In genomic region chr12:111368291-111368683, GRCh38 we compare ENCODE assay signal across 8 cellular contexts. TPM values are rescaled to one million over a fixed set of nuclear protein-coding genes. Genes with fewer than 3 reads are reported as not detected.
DNase-seq lines count a peak whose midpoint lies in the region; ATAC-seq and TF ChIP-seq lines count a peak whose summit lies in the region.

No MANE protein-coding gene starts in this region.

- peak overlapping the region; percentile 92 for H3K9ac ChIP-seq in NT2/D1 (ENCODE audit: insufficient read length, low read depth)

- CTCF ChIA-PET in naive thymus-derived CD4-positive, alpha-beta T cell (lab: Charles Lee) = no interaction called here

- peaks cover 7% of the 10 kb centered on the region for H3K27me3 ChIP-seq in NT2/D1 (ENCODE audit: insufficient read depth, insufficient read length)
- H3K27me3 ChIP-seq in naive thymus-derived CD4-positive, alpha-beta T cell (ENCODE audit: control insufficient read depth in 2 of 2, insufficient read depth in 2 of 2, low read length in 2 of 2) = no peaks in the 10 kb centered on the region

- H3K4me3 Mint-ChIP-seq in effector memory CD8-positive, alpha-beta T cell = peak overlapping the region; percentile 86 to 87
- H3K4me3 Mint-ChIP-seq in naive thymus-derived CD4-positive, alpha-beta T cell = peak overlapping the region; percentile 69 to 88 (median 82)

- H3K27ac Mint-ChIP-seq in effector memory CD8-positive, alpha-beta T cell = peak overlapping the region; percentile 46 to 59
- H3K27ac Mint-ChIP-seq in naive thymus-derived CD4-positive, alpha-beta T cell = peak overlapping the region in 4 of 9 donors; percentile 47 to 80 (median 56)

- no peak for DNase-seq in GM12865 (ENCODE audit: low read depth)
- DNase-seq in NT2/D1 (ENCODE audit: low read depth, low spot score) = no peak
- DNase-seq in effector memory CD8-positive, alpha-beta T cell = no peak
- peak in 1 of 9 donors; percentile 20 for DNase-seq in naive thymus-derived CD4-positive, alpha-beta T cell
- no peak for DNase-seq in ACHN
- no peak for DNase-seq in SKM-1 (lab: John Stamatoyannopoulos, UW; ENCODE audit: unreplicated experiment)

- H3K27ac ChIP-seq in naive thymus-derived CD4-positive, alpha-beta T cell (ENCODE audit: low read depth, low read length) = peak overlapping the region; percentile 56

- H3K9me3 ChIP-seq in NT2/D1 (ENCODE audit: insufficient read depth, low read length) = no peaks in the 10 kb centered on the region
- no peaks in the 10 kb centered on the region for H3K9me3 ChIP-seq in naive thymus-derived CD4-positive, alpha-beta T cell (ENCODE audit: control insufficient read depth in 2 of 3, low read length in 3 of 3)

- no peaks in the 10 kb centered on the region for H3K27me3 Mint-ChIP-seq in effector memory CD8-positive, alpha-beta T cell
- peaks cover 0 to 26% (median 0%) of the 10 kb centered on the region in 5 donors for H3K27me3 Mint-ChIP-seq in naive thymus-derived CD4-positive, alpha-beta T cell

- TF ChIP-seq CTCF in GM12865 (IDR thresholded peaks at IDR 0.05; ENCODE audit: insufficient read depth, low read depth, low read length, missing control alignments) = no peak

- H3K4me3 ChIP-seq in GM12865 (ENCODE audit: low read depth, low read length) (peak overlapping the region; percentile 66), NT2/D1 (ENCODE audit: insufficient read length, low read depth) (peak overlapping the region; percentile 90)
- peak overlapping the region; percentile 81 for H3K4me3 ChIP-seq in naive thymus-derived CD4-positive, alpha-beta T cell (ENCODE audit: low read length)

- intact Hi-C loops in naive thymus-derived CD4-positive, alpha-beta T cell (cut with micrococcal nuclease) = loop anchor here in 1 of 2 donors (2.0 to 5.0 kb wide), 2 partner anchors 37 to 1039 kb away; partner anchors contain the start of genes RPL6 and SH2B3

- peaks cover 23% of the 10 kb centered on the region for H3K36me3 ChIP-seq in NT2/D1 (ENCODE audit: insufficient read depth, insufficient read length, low read length)
- no peaks in the 10 kb centered on the region for H3K36me3 ChIP-seq in naive thymus-derived CD4-positive, alpha-beta T cell (ENCODE audit: control insufficient read depth in 2 of 3, insufficient read depth in 3 of 3, low read length in 3 of 3)

- peak; percentile 16 for ATAC-seq in effector memory CD8-positive, alpha-beta T cell (replicated peaks)
- peak; percentile 18 for ATAC-seq in naive thymus-derived CD4-positive, alpha-beta T cell
- ATAC-seq in HG03442 (IDR thresholded peaks at IDR 0.05; ENCODE audit: unreplicated experiment) (no peak), GM19351 (IDR thresholded peaks at IDR 0.05; ENCODE audit: unreplicated experiment) (no peak)

- no peaks in the 10 kb centered on the region for H3K9me3 Mint-ChIP-seq in effector memory CD8-positive, alpha-beta T cell
- H3K9me3 Mint-ChIP-seq in naive thymus-derived CD4-positive, alpha-beta T cell = no peaks in the 10 kb centered on the region

- POLR2A ChIA-PET in naive thymus-derived CD4-positive, alpha-beta T cell (lab: Charles Lee) = interaction anchor here (0.6 kb wide), 1 partner anchor 1012 kb away, joined by 4 read pairs; no protein-coding TSS in a partner anchor

- H3K4me1 Mint-ChIP-seq in effector memory CD8-positive, alpha-beta T cell (ENCODE audit: low read depth in 2 of 2) = peaks cover 21 to 26% of the 10 kb centered on the region in 2 donors
- H3K4me1 Mint-ChIP-seq in naive thymus-derived CD4-positive, alpha-beta T cell = peaks cover 15 to 32% (median 24%) of the 10 kb centered on the region in 7 donors

- in situ Hi-C loops in ACHN (cut with HindIII; ENCODE audit: low pct_ligation_motif_present, low pct_unique_long_range_greater_than_20kb, low sequenced_read_pairs) = no loop called here

- H3K36me3 Mint-ChIP-seq in effector memory CD8-positive, alpha-beta T cell (ENCODE audit: insufficient read depth) = peaks cover 4% of the 10 kb centered on the region
- peaks cover 0 to 10% (median 0%) of the 10 kb centered on the region in 5 donors for H3K36me3 Mint-ChIP-seq in naive thymus-derived CD4-positive, alpha-beta T cell

- H3K4me1 ChIP-seq in NT2/D1 (ENCODE audit: insufficient read depth, insufficient read length) = peaks cover 9% of the 10 kb centered on the region
- peaks cover 14 to 19% of the 10 kb centered on the region in 2 donors for H3K4me1 ChIP-seq in naive thymus-derived CD4-positive, alpha-beta T cell (ENCODE audit: control insufficient read depth in 2 of 2, insufficient read depth in 2 of 2, low read length in 2 of 2)

RNA-seq across cellular contexts. Expression of gene PHETA1, which starts 0.6 kb away (rescaled TPM):
- total RNA-seq in naive thymus-derived CD4-positive, alpha-beta T cell = 1 to 10 TPM; 1.2 to 6.8 (median 5.4) TPM
- under 1 TPM; 0.65 to 0.91 TPM for polyA plus RNA-seq in naive thymus-derived CD4-positive, alpha-beta T cell

RNA-seq across cellular contexts. Expression of gene SH2B3, which starts 37.4 kb away (rescaled TPM):
- total RNA-seq in naive thymus-derived CD4-positive, alpha-beta T cell = 10 to 100 TPM; 18.5 to 71.4 (median 29.8) TPM
- 1 to 10 TPM; 3.5 to 7.8 TPM for polyA plus RNA-seq in naive thymus-derived CD4-positive, alpha-beta T cell

Comparison
In these comparisons a context has a peak if more than half of its experiments do, and no peak if none do; other contexts are left out.
1. ATAC-seq: peak in effector memory CD8-positive, alpha-beta T cell (single experiment) and naive thymus-derived CD4-positive, alpha-beta T cell (single experiment); none in HG03442 (single experiment) and GM19351 (single experiment).
2. Peak in every context shown above with its lines, with median percentiles within 50 percentile points of each other: H3K4me3 ChIP-seq.